8 cellular contexts compared by ENCODE assay signal in the genomic region with DNA sequence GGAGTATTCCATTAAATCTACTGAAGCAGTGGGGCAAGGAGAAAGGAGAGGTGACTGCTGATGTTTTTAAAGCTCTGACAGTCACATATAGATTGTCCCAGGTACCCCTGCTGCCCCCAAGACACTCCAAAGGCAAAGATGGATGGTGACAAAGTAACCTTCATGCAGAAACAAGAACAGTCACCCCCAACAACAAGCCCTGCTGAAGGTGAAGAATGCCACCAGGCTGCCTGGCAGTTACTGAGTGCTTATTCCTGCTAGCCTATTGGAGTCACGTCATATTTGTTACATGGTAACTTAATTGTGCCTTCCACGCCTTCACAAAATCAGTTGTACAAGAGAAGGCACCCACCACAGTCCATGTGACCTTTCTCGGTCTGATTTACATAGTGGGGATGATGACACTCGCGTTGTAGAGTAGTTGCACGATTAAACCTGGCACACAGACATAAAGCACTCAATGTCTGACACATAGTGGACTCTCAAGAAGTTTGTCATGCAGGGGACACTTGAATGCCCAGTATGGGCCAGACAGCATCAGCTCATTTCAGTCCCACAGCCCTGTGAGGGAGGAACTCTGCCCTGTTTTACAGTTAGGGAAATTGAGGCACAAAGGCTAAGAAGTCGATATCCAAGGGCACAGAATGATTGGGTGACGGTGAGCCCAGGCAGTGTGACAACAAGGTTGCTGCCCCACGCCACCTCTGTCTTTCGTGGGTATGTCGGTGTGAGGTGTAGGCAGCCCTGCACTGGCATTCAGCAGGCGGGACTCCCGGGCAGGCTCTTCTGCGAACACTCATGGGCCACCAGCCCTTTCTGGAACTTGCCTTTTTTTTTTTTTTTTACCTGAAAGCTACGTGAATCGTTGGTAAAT.
A peak's percentile ranks its signal among the peaks of the same experiment; 100 is the strongest.
DNase-seq lines count a peak whose midpoint lies in the region; ATAC-seq lines count a peak whose summit lies in the region.

No MANE protein-coding gene starts in this region.

- peak; percentile 17 for DNase-seq in activated T-helper 1 cell treated with anti-CD3 and anti-CD28 coated beads, Interleukin-12 subunit alpha, Interleukin-12 subunit beta, Interleukin-2, Interleukin-4 antibody, amounts not matched to agents 30 ng/mL and 10 ng/mL and 1 ng/mL, durations not matched to agents 14 hours and 24 hours and 36 hours (ENCODE audit: low spot score)
- peak; percentile 36 to 46 for DNase-seq in stimulated activated CD4-positive, alpha-beta T cell treated with anti-CD3 and anti-CD28 coated beads, Interleukin-2, amount 100 ng/mL, for 48 hours
- DNase-seq in NCI-H1417 (lab: John Stamatoyannopoulos, UW): no peak
- DNase-seq in NCI-H1694 treated with DMSO at 0.1 percent for 48 hours (lab: John Stamatoyannopoulos, UW): no peak
- DNase-seq in C1 segment of cervical spinal cord (lab: John Stamatoyannopoulos, UW): no peak
- DNase-seq in hippocampal formation (lab: John Stamatoyannopoulos, UW): no peak

- H3K4me3 Mint-ChIP-seq in activated T-helper 1 cell treated with anti-CD3 and anti-CD28 coated beads, Interleukin-12 subunit alpha, Interleukin-12 subunit beta, Interleukin-2, Interleukin-4 antibody, amounts not matched to agents 30 ng/mL and 10 ng/mL and 1 ng/mL, durations not matched to agents 14 hours and 24 hours and 36 hours: peak overlapping the region; percentile 68

- H3K27me3 Mint-ChIP-seq in activated T-helper 1 cell treated with anti-CD3 and anti-CD28 coated beads, Interleukin-12 subunit alpha, Interleukin-12 subunit beta, Interleukin-2, Interleukin-4 antibody, amounts not matched to agents 30 ng/mL and 10 ng/mL and 1 ng/mL, durations not matched to agents 14 hours and 24 hours and 36 hours (ENCODE audit: insufficient read depth): no peaks in the 10 kb centered on the region

- intact Hi-C loops in activated T-helper 1 cell treated with anti-CD3 and anti-CD28 coated beads, Interleukin-12 subunit alpha, Interleukin-12 subunit beta, Interleukin-2, Interleukin-4 antibody, amounts not matched to agents 30 ng/mL and 10 ng/mL and 1 ng/mL, durations not matched to agents 14 hours and 24 hours and 36 hours (cut with micrococcal nuclease): loop anchor here (1.0 to 10.0 kb wide), 8 partner anchors 53 to 854 kb away; a partner anchor contains a TSS

- ATAC-seq in GM19035 (IDR thresholded peaks at IDR 0.05; ENCODE audit: unreplicated experiment) (peak; percentile 17), HG03095 (IDR thresholded peaks at IDR 0.05; ENCODE audit: unreplicated experiment) (peak; percentile 21)

- peaks cover 28% of the 10 kb centered on the region for H3K36me3 Mint-ChIP-seq in activated T-helper 1 cell treated with anti-CD3 and anti-CD28 coated beads, Interleukin-12 subunit alpha, Interleukin-12 subunit beta, Interleukin-2, Interleukin-4 antibody, amounts not matched to agents 30 ng/mL and 10 ng/mL and 1 ng/mL, durations not matched to agents 14 hours and 24 hours and 36 hours (ENCODE audit: low read depth)

- no peaks in the 10 kb centered on the region for H3K9me3 Mint-ChIP-seq in activated T-helper 1 cell treated with anti-CD3 and anti-CD28 coated beads, Interleukin-12 subunit alpha, Interleukin-12 subunit beta, Interleukin-2, Interleukin-4 antibody, amounts not matched to agents 30 ng/mL and 10 ng/mL and 1 ng/mL, durations not matched to agents 14 hours and 24 hours and 36 hours

- H3K4me1 Mint-ChIP-seq in activated T-helper 1 cell treated with anti-CD3 and anti-CD28 coated beads, Interleukin-12 subunit alpha, Interleukin-12 subunit beta, Interleukin-2, Interleukin-4 antibody, amounts not matched to agents 30 ng/mL and 10 ng/mL and 1 ng/mL, durations not matched to agents 14 hours and 24 hours and 36 hours (ENCODE audit: low read depth): peaks cover 44% of the 10 kb centered on the region

- H3K27ac Mint-ChIP-seq in activated T-helper 1 cell treated with anti-CD3 and anti-CD28 coated beads, Interleukin-12 subunit alpha, Interleukin-12 subunit beta, Interleukin-2, Interleukin-4 antibody, amounts not matched to agents 30 ng/mL and 10 ng/mL and 1 ng/mL, durations not matched to agents 14 hours and 24 hours and 36 hours: peak overlapping the region; percentile 87

Comparison
In these comparisons a context has a peak if more than half of its experiments do, and no peak if none do; other contexts are left out.
1. DNase-seq: peak in activated T-helper 1 cell treated with anti-CD3 and anti-CD28 coated beads, Interleukin-12 subunit alpha, Interleukin-12 subunit beta, Interleukin-2, Interleukin-4 antibody, amounts not matched to agents 30 ng/mL and 10 ng/mL and 1 ng/mL, durations not matched to agents 14 hours and 24 hours and 36 hours (single experiment) and stimulated activated CD4-positive, alpha-beta T cell treated with anti-CD3 and anti-CD28 coated beads, Interleukin-2, amount 100 ng/mL, for 48 hours (2 of 2); none in NCI-H1417 (0 of 3), NCI-H1694 treated with DMSO at 0.1 percent for 48 hours (single experiment), C1 segment of cervical spinal cord (0 of 14) and hippocampal formation (0 of 2).